ENCODE assay signal across 26 cellular contexts in genomic region chr17:27919120-27919519, GRCh38.
"Had no signal": no experiment of that assay in that cellular context is flagged by ENCODE, and none has a peak within 500 bp of the region (broad histone marks: within the 10 kb centered on the region; RNA-seq: fewer than 3 reads in every experiment).

No MANE protein-coding gene starts in this region.

- H3K27me3 ChIP-seq: dorsolateral prefrontal cortex, heart right ventricle, thyroid gland, upper lobe of right lung had no signal

- ATAC-seq: activated CD4-positive, alpha-beta T cell treated with anti-CD3 and anti-CD28 coated beads for 36 hours; activated T-cell treated with anti-CD3 and anti-CD28 coated beads, Interleukin-2, amount 50 U/mL, for 4 hours; effector memory CD8-positive, alpha-beta T cell; heart right ventricle; left lobe of liver; lower lobe of right lung; naive thymus-derived CD4-positive, alpha-beta T cell; upper lobe of right lung had no signal

- H3K27ac ChIP-seq: dorsolateral prefrontal cortex, esophagus squamous epithelium, heart right ventricle, lower lobe of right lung, thyroid gland, upper lobe of right lung had no signal

- H3K4me3 ChIP-seq: dorsolateral prefrontal cortex, esophagus squamous epithelium, heart right ventricle, lower lobe of right lung, thyroid gland, upper lobe of right lung had no signal

- H3K4me3 Mint-ChIP-seq: activated B cell treated with CpG ODN at 0.5 μM for 24 hours; activated CD4-positive, alpha-beta T cell treated with anti-CD3 and anti-CD28 coated beads for 36 hours; activated naive CD8-positive, alpha-beta T cell; activated T-cell treated with anti-CD3 and anti-CD28 coated beads, Interleukin-2, amount 50 U/mL, for 4 hours; effector memory CD8-positive, alpha-beta T cell; naive thymus-derived CD4-positive, alpha-beta T cell; neural crest cell had no signal

- DNase-seq: activated B cell treated with CpG ODN at 0.5 μM for 24 hours; activated CD4-positive, alpha-beta T cell treated with anti-CD3 and anti-CD28 coated beads for 36 hours; activated CD4-positive, alpha-beta T cell treated with anti-CD3 and anti-CD28 coated beads, Interleukin-2, amount 50 U/mL, for 4 hours; activated CD8-positive, alpha-beta memory T cell treated with anti-CD3 and anti-CD28 coated beads, Interleukin-2, amount 50 U/mL, for 48 hours; activated naive CD4-positive, alpha-beta T cell; activated T-cell treated with anti-CD3 and anti-CD28 coated beads, Interleukin-2, amount 50 U/mL, for 4 hours; amniotic stem cell; central memory CD4-positive, alpha-beta T cell; dorsolateral prefrontal cortex; effector memory CD8-positive, alpha-beta T cell; esophagus squamous epithelium; heart right ventricle; kidney; lower lobe of right lung; naive thymus-derived CD4-positive, alpha-beta T cell; retina; stimulated activated CD4-positive, alpha-beta T cell treated with anti-CD3 and anti-CD28 coated beads, Interleukin-2, amount 100 ng/mL, for 48 hours; stimulated activated naive CD4-positive, alpha-beta T cell treated with Interleukin-2 at 50 U/mL for 16 hours; T-helper 9 cell; thyroid gland; upper lobe of right lung had no signal

- H3K4me1 ChIP-seq: lower lobe of right lung, thyroid gland, upper lobe of right lung had no signal

- H3K4me1 Mint-ChIP-seq: activated B cell treated with CpG ODN at 0.5 μM for 24 hours; activated CD4-positive, alpha-beta T cell treated with anti-CD3 and anti-CD28 coated beads for 36 hours; naive thymus-derived CD4-positive, alpha-beta T cell had no signal

- H3K9me3 Mint-ChIP-seq: activated B cell treated with CpG ODN at 0.5 μM for 24 hours; activated T-cell treated with anti-CD3 and anti-CD28 coated beads, Interleukin-2, amount 50 U/mL, for 4 hours; activated T-helper 2 cell treated with anti-CD3 and anti-CD28 coated beads, Interferon-gamma antibody, Interleukin-2, Interleukin-4, amounts not matched to agents 10 μg/mL and 5 μg/mL and 100 μg/mL, durations not matched to agents 14 hours and 24 hours and 36 hours; effector memory CD8-positive, alpha-beta T cell; naive thymus-derived CD4-positive, alpha-beta T cell; neural crest cell had no signal

- H3K27me3 Mint-ChIP-seq: activated CD4-positive, alpha-beta T cell treated with anti-CD3 and anti-CD28 coated beads for 36 hours had no signal

- H3K36me3 Mint-ChIP-seq: activated naive CD8-positive, alpha-beta T cell; naive thymus-derived CD4-positive, alpha-beta T cell had no signal

- H3K36me3 ChIP-seq: esophagus squamous epithelium, heart right ventricle, lower lobe of right lung, thyroid gland, upper lobe of right lung had no signal

- H3K27ac Mint-ChIP-seq: activated B cell treated with CpG ODN at 0.5 μM for 24 hours; activated CD4-positive, alpha-beta T cell treated with anti-CD3 and anti-CD28 coated beads for 36 hours; activated naive CD8-positive, alpha-beta T cell; activated T-helper 2 cell treated with anti-CD3 and anti-CD28 coated beads, Interferon-gamma antibody, Interleukin-2, Interleukin-4, amounts not matched to agents 10 μg/mL and 5 μg/mL and 100 μg/mL, durations not matched to agents 14 hours and 24 hours and 36 hours; effector memory CD8-positive, alpha-beta T cell; naive thymus-derived CD4-positive, alpha-beta T cell; progenitor cell of endocrine pancreas had no signal

- H3K9me3 ChIP-seq: esophagus squamous epithelium, heart right ventricle, lower lobe of right lung, thyroid gland, upper lobe of right lung had no signal
